In the genomic region with DNA sequence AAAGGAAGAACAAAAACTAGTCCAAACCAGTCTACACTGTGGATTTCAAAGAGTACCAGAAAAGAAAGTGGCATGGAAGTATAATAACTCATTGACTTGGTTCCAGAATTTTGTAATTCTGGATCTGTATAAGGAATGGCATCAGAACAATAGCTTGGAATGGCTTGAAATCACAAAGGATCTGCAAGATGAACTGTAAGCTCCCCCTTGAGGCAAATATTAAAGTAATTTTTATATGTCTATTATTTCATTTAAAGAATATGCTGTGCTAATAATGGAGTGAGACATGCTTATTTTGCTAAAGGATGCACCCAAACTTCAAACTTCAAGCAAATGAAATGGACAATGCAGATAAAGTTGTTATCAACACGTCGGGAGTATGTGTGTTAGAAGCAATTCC, we compare ENCODE assay signal across 21 cellular contexts. TPM values are rescaled to one million over a fixed set of nuclear protein-coding genes. Genes with fewer than 3 reads are reported as not detected.
DNase-seq lines count a peak whose midpoint lies in the region; ATAC-seq and TF ChIP-seq lines count a peak whose summit lies in the region.
"Had no signal": no experiment of that assay in that cellular context is flagged by ENCODE, and none has a peak within 500 bp of the region (broad histone marks: within the 10 kb centered on the region; RNA-seq: fewer than 3 reads in every experiment).

No MANE protein-coding gene starts in this region.

- no peaks in the 10 kb centered on the region for H3K9me3 Mint-ChIP-seq in osteocyte (ENCODE audit: unreplicated experiment)
- H3K9me3 Mint-ChIP-seq: CD14-positive monocyte had no signal

- H3K27me3 ChIP-seq in foreskin keratinocyte = no peaks in the 10 kb centered on the region

- H3K27ac ChIP-seq in 22Rv1 = no peak overlapping the region
- H3K27ac ChIP-seq in C4-2B = no peak overlapping the region
- H3K27ac ChIP-seq in foreskin keratinocyte = no peak overlapping the region
- H3K27ac ChIP-seq: RWPE1 had no signal

- H3K4me1 Mint-ChIP-seq in osteocyte (ENCODE audit: unreplicated experiment) = no peaks in the 10 kb centered on the region
- H3K4me1 Mint-ChIP-seq: CD14-positive monocyte; CD8-positive, alpha-beta memory T cell had no signal

- H3K27me3 Mint-ChIP-seq in osteocyte (ENCODE audit: unreplicated experiment) = no peaks in the 10 kb centered on the region
- H3K27me3 Mint-ChIP-seq: CD8-positive, alpha-beta memory T cell had no signal

- H3K4me1 ChIP-seq in foreskin keratinocyte = no peaks in the 10 kb centered on the region

- H3K4me3 Mint-ChIP-seq in osteocyte (ENCODE audit: unreplicated experiment) = no peak overlapping the region
- H3K4me3 Mint-ChIP-seq: CD14-positive monocyte; CD8-positive, alpha-beta memory T cell had no signal

- no peak for ATAC-seq in foreskin keratinocyte
- ATAC-seq: HCT116 had no signal

- DNase-seq in SW480 (ENCODE audit: low spot score) (peak; percentile 9), foreskin keratinocyte (no peak), osteocyte (ENCODE audit: extremely low spot score, unreplicated experiment) (no peak), NCI-H446 (lab: John Stamatoyannopoulos, UW) (no peak), DMS79 (lab: John Stamatoyannopoulos, UW) (no peak)
- DNase-seq: CD8-positive, alpha-beta memory T cell; IMR-90; KG1; NCI-H1105; NCI-H1436 treated with DMSO at 0.1 percent for 48 hours; NCI-H1930; NCI-H2107; NCI-H524 treated with DMSO at 0.1 percent for 48 hours; NCI-H774; SHP77 treated with DMSO at 0.1 percent for 48 hours; SW 1271 had no signal

- no peaks in the 10 kb centered on the region for H3K36me3 Mint-ChIP-seq in osteocyte (ENCODE audit: unreplicated experiment)
- H3K36me3 Mint-ChIP-seq: CD14-positive monocyte; CD8-positive, alpha-beta memory T cell had no signal

- no peak overlapping the region for H3K27ac Mint-ChIP-seq in osteocyte (ENCODE audit: unreplicated experiment)
- H3K27ac Mint-ChIP-seq: CD14-positive monocyte; CD8-positive, alpha-beta memory T cell had no signal

- TF ChIP-seq CTCF in 22Rv1 (IDR thresholded peaks at IDR 0.05) (peak; percentile 21), C4-2B (conservative IDR thresholded peaks at IDR 0.05) (peak; percentile 28), foreskin keratinocyte (conservative IDR thresholded peaks at IDR 0.05) (peak; percentile 22), osteocyte (IDR thresholded peaks at IDR 0.05) (no peak)

RNA-seq across cellular contexts. Expression of a gene that starts 21.3 kb away (rescaled TPM):
- 0.67 and 0.68 TPM in 2 replicates for total RNA-seq in foreskin keratinocyte
- 0.37 and 0.49 TPM in 2 replicates for polyA plus RNA-seq in foreskin keratinocyte
- total RNA-seq in osteocyte = 0.19 TPM in 1 of 2 replicates, not detected in the other
- polyA plus RNA-seq: CD14-positive monocyte, IMR-90 had no signal
